Comparison of ENCODE assay signal across 15 cellular contexts in genomic region chr11:72624496-72625201, GRCh38. TPM values are rescaled to one million over a fixed set of nuclear protein-coding genes. Genes with fewer than 3 reads are reported as not detected.
DNase-seq lines count a peak whose midpoint lies in the region; ATAC-seq and TF ChIP-seq lines count a peak whose summit lies in the region.
"Had no signal": no experiment of that assay in that cellular context is flagged by ENCODE, and none has a peak within 500 bp of the region (broad histone marks: within the 10 kb centered on the region; RNA-seq: fewer than 3 reads in every experiment).

No MANE protein-coding gene starts in this region.

- no peak overlapping the region for H3K27ac ChIP-seq in neuronal stem cell (replicated peaks; ENCODE audit: low read length)
- H3K27ac ChIP-seq in vagina = peak overlapping the region; percentile 36
- H3K27ac ChIP-seq: KMS-11 had no signal

- H3K36me3 Mint-ChIP-seq in activated naive CD4-positive, alpha-beta T cell treated with anti-CD3 and anti-CD28 coated beads, Interleukin-2, amount 50 U/mL, for 72 hours = no peaks in the 10 kb centered on the region
- no peaks in the 10 kb centered on the region for H3K36me3 Mint-ChIP-seq in activated naive CD4-positive, alpha-beta T cell treated with anti-CD3 and anti-CD28 coated beads, Interleukin-2, amount 10 ng/mL, durations not matched to agents 7 days and 5 days
- H3K36me3 Mint-ChIP-seq: natural killer cell treated with Interleukin-12 subunit alpha and Interleukin-12 subunit beta and Interleukin-15 and Interleukin-18, amount 100 ng/mL, for 72 hours had no signal

- H3K9ac ChIP-seq in neuronal stem cell (ENCODE audit: low read depth, low read length, poor library complexity) = peak overlapping the region; percentile 30
- H3K9ac ChIP-seq: KMS-11 had no signal

- H4K91ac ChIP-seq in neuronal stem cell (ENCODE audit: low read depth, low read length, poor library complexity) = no peak overlapping the region

- H3K4me3 Mint-ChIP-seq in activated naive CD4-positive, alpha-beta T cell treated with anti-CD3 and anti-CD28 coated beads, Interleukin-2, amount 10 ng/mL, durations not matched to agents 7 days and 5 days = no peak overlapping the region
- H3K4me3 Mint-ChIP-seq: activated T-helper 1 cell treated with anti-CD3 and anti-CD28 coated beads, Interleukin-12 subunit alpha, Interleukin-12 subunit beta, Interleukin-2, Interleukin-4 antibody, amounts not matched to agents 30 ng/mL and 10 ng/mL and 1 ng/mL, durations not matched to agents 14 hours and 24 hours and 36 hours; natural killer cell treated with Interleukin-12 subunit alpha and Interleukin-12 subunit beta and Interleukin-15 and Interleukin-18, amount 100 ng/mL, for 72 hours had no signal

- H3K9me3 ChIP-seq in neuronal stem cell (replicated peaks in 1 of 2; ENCODE audit: control insufficient read depth in 2 of 2, insufficient read depth in 1 of 2, low read depth in 1 of 2, low read length in 2 of 2) = no peaks in the 10 kb centered on the region
- H3K9me3 ChIP-seq in vagina = no peaks in the 10 kb centered on the region
- H3K9me3 ChIP-seq: thyroid gland had no signal

- no peak overlapping the region for H3K4ac ChIP-seq in neuronal stem cell (ENCODE audit: low read length)

- peak overlapping the region; percentile 76 for H2AK5ac ChIP-seq in neuronal stem cell (ENCODE audit: low read depth, low read length)

- peak overlapping the region; percentile 54 for H2BK120ac ChIP-seq in neuronal stem cell (ENCODE audit: low read depth, low read length)

- H2BK5ac ChIP-seq in neuronal stem cell (ENCODE audit: low read length) = no peak overlapping the region

- peak overlapping the region; percentile 97 for H4K8ac ChIP-seq in neuronal stem cell (ENCODE audit: low read depth, low read length)

- intact Hi-C loops in Right ventricle myocardium superior (cut with DNase I) (no loop called here), vagina (cut with DNase I) (no loop called here)

- H3K27me3 ChIP-seq in neuronal stem cell (ENCODE audit: control insufficient read depth in 3 of 3, insufficient read depth in 3 of 3, low read depth in 1 of 3, low read length in 3 of 3) (peaks cover 0 to 66% (median 0%) of the 10 kb centered on the region in 3 experiments), vagina (no peaks in the 10 kb centered on the region)
- H3K27me3 ChIP-seq: thyroid gland had no signal

- TF ChIP-seq CTCF in vagina (IDR thresholded peaks at IDR 0.05) = no peak

- H3K79me1 ChIP-seq in neuronal stem cell (ENCODE audit: low read depth, low read length) = no peaks in the 10 kb centered on the region

- peaks cover 44% of the 10 kb centered on the region for H3K4me1 Mint-ChIP-seq in activated naive CD4-positive, alpha-beta T cell treated with anti-CD3 and anti-CD28 coated beads, Interleukin-2, amount 10 ng/mL, durations not matched to agents 7 days and 5 days

- DNase-seq in activated naive CD4-positive, alpha-beta T cell treated with anti-CD3 and anti-CD28 coated beads, Interleukin-2, amount 50 U/mL, for 72 hours (ENCODE audit: low spot score in 2 of 2) = no peak
- DNase-seq in activated naive CD4-positive, alpha-beta T cell treated with anti-CD3 and anti-CD28 coated beads, Interleukin-2, amount 10 ng/mL, durations not matched to agents 7 days and 5 days = no peak
- DNase-seq in Right ventricle myocardium superior = peak; percentile 72
- no peak for DNase-seq in neuronal stem cell (ENCODE audit: low spot score)
- DNase-seq in vagina (ENCODE audit: extremely low spot score in 2 of 2) = no peak
- DNase-seq in KG1 (lab: John Stamatoyannopoulos, UW) = no peak
- DNase-seq in NCI-H774 (lab: John Stamatoyannopoulos, UW) = no peak
- DNase-seq: GOT3, NCI-H2107, PC-3 had no signal

- H2BK15ac ChIP-seq in neuronal stem cell (ENCODE audit: low read length) = peak overlapping the region; percentile 78

- CTCF ChIA-PET in activated naive CD4-positive, alpha-beta T cell treated with anti-CD3 and anti-CD28 coated beads, Interleukin-2, amount 10 ng/mL, durations not matched to agents 7 days and 5 days (lab: Charles Lee) = no interaction called here

- H2BK12ac ChIP-seq in neuronal stem cell (ENCODE audit: low read length) = no peak overlapping the region

- peak; percentile 26 to 32 for ATAC-seq in activated naive CD4-positive, alpha-beta T cell treated with anti-CD3 and anti-CD28 coated beads, Interleukin-2, amount 50 U/mL, for 72 hours
- ATAC-seq in Right ventricle myocardium superior (ENCODE audit: poor library complexity) (peak; percentile 11), GM21737 (IDR thresholded peaks at IDR 0.05; ENCODE audit: unreplicated experiment) (no peak)
- ATAC-seq: PC-3 had no signal

- H3K4me3 ChIP-seq in neuronal stem cell (ENCODE audit: low read length in 2 of 2) = no peak overlapping the region
- H3K4me3 ChIP-seq in vagina = no peak overlapping the region
- H3K4me3 ChIP-seq: thyroid gland had no signal

- peak overlapping the region; percentile 81 for H3K23ac ChIP-seq in neuronal stem cell (ENCODE audit: low read depth, low read length, poor library complexity)

- H3K27ac Mint-ChIP-seq in activated naive CD4-positive, alpha-beta T cell treated with anti-CD3 and anti-CD28 coated beads, Interleukin-2, amount 50 U/mL, for 72 hours = no peak overlapping the region
- H3K27ac Mint-ChIP-seq in activated naive CD4-positive, alpha-beta T cell treated with anti-CD3 and anti-CD28 coated beads, Interleukin-2, amount 10 ng/mL, durations not matched to agents 7 days and 5 days = no peak overlapping the region
- H3K27ac Mint-ChIP-seq: activated T-helper 1 cell treated with anti-CD3 and anti-CD28 coated beads, Interleukin-12 subunit alpha, Interleukin-12 subunit beta, Interleukin-2, Interleukin-4 antibody, amounts not matched to agents 30 ng/mL and 10 ng/mL and 1 ng/mL, durations not matched to agents 14 hours and 24 hours and 36 hours; natural killer cell treated with Interleukin-12 subunit alpha and Interleukin-12 subunit beta and Interleukin-15 and Interleukin-18, amount 100 ng/mL, for 72 hours had no signal

- H3K36me3 ChIP-seq in neuronal stem cell (replicated peaks in 1 of 2; ENCODE audit: control insufficient read depth in 2 of 2, insufficient read depth in 2 of 2, low read length in 2 of 2) (no peaks in the 10 kb centered on the region), vagina (no peaks in the 10 kb centered on the region)
- H3K36me3 ChIP-seq: thyroid gland had no signal

- H3K27me3 Mint-ChIP-seq in activated naive CD4-positive, alpha-beta T cell treated with anti-CD3 and anti-CD28 coated beads, Interleukin-2, amount 10 ng/mL, durations not matched to agents 7 days and 5 days = peaks cover 30% of the 10 kb centered on the region

- WGBS in neuronal stem cell (ENCODE audit: extremely low coverage in 2 of 2, insufficient read length in 2 of 2, insufficient replicate concordance in 1 of 2), 2 donors = no CpG with 5 or more reads among the region's 12 CpGs

- H3K4me1 ChIP-seq in neuronal stem cell (ENCODE audit: control insufficient read depth in 2 of 2, insufficient read depth in 1 of 2, low read depth in 1 of 2, low read length in 2 of 2) (peaks cover 2% of the 10 kb centered on the region in 2 donors), vagina (peaks cover 20% of the 10 kb centered on the region)

- H3K9me3 Mint-ChIP-seq in activated naive CD4-positive, alpha-beta T cell treated with anti-CD3 and anti-CD28 coated beads, Interleukin-2, amount 50 U/mL, for 72 hours = no peaks in the 10 kb centered on the region
- H3K9me3 Mint-ChIP-seq in activated naive CD4-positive, alpha-beta T cell treated with anti-CD3 and anti-CD28 coated beads, Interleukin-2, amount 10 ng/mL, durations not matched to agents 7 days and 5 days = peaks cover 3% of the 10 kb centered on the region
- H3K9me3 Mint-ChIP-seq: activated T-helper 1 cell treated with anti-CD3 and anti-CD28 coated beads, Interleukin-12 subunit alpha, Interleukin-12 subunit beta, Interleukin-2, Interleukin-4 antibody, amounts not matched to agents 30 ng/mL and 10 ng/mL and 1 ng/mL, durations not matched to agents 14 hours and 24 hours and 36 hours; natural killer cell treated with Interleukin-12 subunit alpha and Interleukin-12 subunit beta and Interleukin-15 and Interleukin-18, amount 100 ng/mL, for 72 hours had no signal

- H3K14ac ChIP-seq in neuronal stem cell (ENCODE audit: low read length) = peak overlapping the region; percentile 95

- peak overlapping the region; percentile 81 for H3K18ac ChIP-seq in neuronal stem cell (ENCODE audit: low read length)

- no peak for TF ChIP-seq POLR2A in vagina (IDR thresholded peaks at IDR 0.05)

- no peak overlapping the region for H2AFZ ChIP-seq in neuronal stem cell (ENCODE audit: low read length)

- H3K4me2 ChIP-seq in neuronal stem cell (ENCODE audit: insufficient read depth, low read length, poor library complexity, severe bottlenecking) = no peak overlapping the region
- H3K4me2 ChIP-seq: KMS-11 had no signal

RNA-seq across cellular contexts. Expression of gene PDE2A, which starts 49.6 kb away (rescaled TPM):
- total RNA-seq in activated naive CD4-positive, alpha-beta T cell treated with anti-CD3 and anti-CD28 coated beads, Interleukin-2, amount 50 U/mL, for 72 hours = under 1 TPM; 0.68 to 0.97 TPM
- total RNA-seq in Right ventricle myocardium superior = 38.5 TPM
- polyA plus RNA-seq in neuronal stem cell (2013, experiment 1 of 2) = 1.7 TPM
- 1.7 TPM for polyA plus RNA-seq in neuronal stem cell (2013, experiment 2 of 2)
- 57.0 TPM for total RNA-seq in vagina

Comparison
In these comparisons a context has a peak if more than half of its experiments do, and no peak if none do; other contexts are left out.
1. RNA of gene PDE2A, which starts 49.6 kb away (total RNA-seq): 57.0 TPM in vagina (single experiment) and 38.5 TPM in Right ventricle myocardium superior (single experiment); 0.68 to 0.97 TPM in activated naive CD4-positive, alpha-beta T cell treated with anti-CD3 and anti-CD28 coated beads, Interleukin-2, amount 50 U/mL, for 72 hours; every median in the first group is over 10 times any median in the second.